Comparison of ENCODE assay signal across 13 cellular contexts in the genomic region with DNA sequence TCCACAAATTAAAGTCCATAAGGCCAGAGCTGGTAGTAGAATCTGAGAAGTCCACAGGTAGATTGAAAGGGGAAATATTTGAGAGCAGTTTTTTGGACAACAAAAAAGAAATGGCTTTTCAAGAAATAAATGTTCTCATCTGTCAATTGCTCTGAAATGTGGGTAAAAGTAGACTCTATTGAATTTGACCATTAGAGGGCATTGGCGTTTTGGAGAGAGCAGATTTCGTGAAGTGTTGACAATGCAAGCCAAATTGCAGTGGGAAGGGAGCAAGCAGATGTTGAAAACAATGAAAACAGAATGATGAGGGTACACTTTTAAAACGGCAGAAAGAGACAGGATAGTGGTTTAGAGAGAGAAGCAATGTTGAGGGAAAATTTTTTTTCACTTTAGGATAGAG.
DNase-seq lines count a peak whose midpoint lies in the region; ATAC-seq, FAIRE-seq and TF ChIP-seq lines count a peak whose summit lies in the region.
"Had no signal": no experiment of that assay in that cellular context is flagged by ENCODE, and none has a peak within 500 bp of the region (broad histone marks: within the 10 kb centered on the region; RNA-seq: fewer than 3 reads in every experiment).

No MANE protein-coding gene starts in this region.

- H3K27me3 ChIP-seq in MM.1S (replicated peaks; ENCODE audit: insufficient read depth, low read length) (no peaks in the 10 kb centered on the region), HepG2 (ENCODE audit: control insufficient read depth in 1 of 2, insufficient read depth in 2 of 2, low read length in 2 of 2) (no peaks in the 10 kb centered on the region)
- H3K27me3 ChIP-seq: transverse colon had no signal

- no peak for FAIRE-seq in HepG2 (lab: Jason Lieb, UNC)

- BruUV-seq in HepG2 (replicated peaks; lab: Mats Ljungman, UMichigan): no TSS peak

- no peaks in the 10 kb centered on the region for H3F3A ChIP-seq in MM.1S (ENCODE audit: insufficient read depth, low read length)

- H3K36me3 ChIP-seq in MM.1S (replicated peaks; ENCODE audit: insufficient read depth, low read length) (no peaks in the 10 kb centered on the region), HepG2 (replicated peaks in 1 of 2; ENCODE audit: control insufficient read depth in 1 of 2, insufficient read depth in 2 of 2, low read length in 2 of 2) (no peaks in the 10 kb centered on the region)
- H3K36me3 ChIP-seq: transverse colon had no signal

- no peak overlapping the region for H2AFZ ChIP-seq in MM.1S (ENCODE audit: low read length)
- H2AFZ ChIP-seq in HepG2 (ENCODE audit: low read length): no peak overlapping the region

- H3K27ac ChIP-seq in C4-2B (no peak overlapping the region), MM.1S (ENCODE audit: low read length) (no peak overlapping the region), HepG2 (ENCODE audit: extremely low read length, insufficient read depth, low read length) (no peak overlapping the region)
- H3K27ac ChIP-seq: transverse colon had no signal

- CTCF ChIA-PET in HepG2 (lab: Yijun Ruan, JAX; ENCODE audit: low intra/inter-chr PET ratio, low total read pairs): no interaction called here

- no peak for TF ChIP-seq EP300 in HepG2 (IDR thresholded peaks at IDR 0.05; ENCODE audit: low read depth in 2 of 2, low read length in 2 of 2)
- no peak for TF ChIP-seq EP300 in HepG2 (CRISPR knock-in tag; IDR thresholded peaks at IDR 0.05; ENCODE audit: borderline replicate concordance)

- no peaks in the 10 kb centered on the region for H3K36me3 Mint-ChIP-seq in activated T-cell treated with anti-CD3 and anti-CD28 coated beads, Interleukin-2, amount 50 U/mL, for 4 hours (ENCODE audit: insufficient read depth)

- ATAC-seq in HepG2: peak; percentile 31; the same call in 1 of the 3 replicates
- no peak for ATAC-seq in activated T-cell treated with anti-CD3 and anti-CD28 coated beads, Interleukin-2, amount 50 U/mL, for 4 hours
- no peak for ATAC-seq in GM18861 (IDR thresholded peaks at IDR 0.05; ENCODE audit: unreplicated experiment)
- ATAC-seq in HG03108 (IDR thresholded peaks at IDR 0.05; ENCODE audit: unreplicated experiment): no peak

- H3K4me1 ChIP-seq in MM.1S (ENCODE audit: low read length) (no peaks in the 10 kb centered on the region), HepG2 (ENCODE audit: insufficient read depth, low read length) (no peaks in the 10 kb centered on the region)
- H3K4me1 ChIP-seq: transverse colon had no signal

- H3K4me2 ChIP-seq in MM.1S (ENCODE audit: low read depth, low read length): no peak overlapping the region
- no peak overlapping the region for H3K4me2 ChIP-seq in HepG2 (ENCODE audit: low read depth, low read length)

- WGBS in HepG2 (ENCODE audit: low lambda C conversion rate): under 1% methylated on average over 3 of the region's 3 CpGs

- H3K4me3 Mint-ChIP-seq in activated T-cell treated with anti-CD3 and anti-CD28 coated beads, Interleukin-2, amount 50 U/mL, for 4 hours: no peak overlapping the region

- no peaks in the 10 kb centered on the region for H3K9me2 ChIP-seq in MM.1S (replicated peaks; ENCODE audit: insufficient read depth, low read length)

- intact Hi-C loops in HepG2 (cut with micrococcal nuclease; ENCODE audit: unreplicated experiment): loop anchor here (1.0 kb wide), 1 partner anchor 372 kb away; no protein-coding TSS in a partner anchor

- H3K79me2 ChIP-seq in MM.1S (ENCODE audit: low read length) (no peaks in the 10 kb centered on the region), HepG2 (ENCODE audit: insufficient read depth, low read length) (no peaks in the 10 kb centered on the region)

- H3K27me3 Mint-ChIP-seq in activated T-cell treated with anti-CD3 and anti-CD28 coated beads, Interleukin-2, amount 50 U/mL, for 4 hours (ENCODE audit: low read depth): no peaks in the 10 kb centered on the region

- DNase-seq in MM.1S (peak; percentile 25), astrocyte of the spinal cord (ENCODE audit: low read depth, low spot score) (no peak), HepG2 (ENCODE audit: low spot score) (no peak), COLO829 (ENCODE audit: low spot score) (no peak)
- no peak for DNase-seq in activated T-cell treated with anti-CD3 and anti-CD28 coated beads, Interleukin-2, amount 50 U/mL, for 4 hours
- DNase-seq: activated naive CD4-positive, alpha-beta T cell; DND-41; NCI-H2029 treated with DMSO at 0.1 percent for 48 hours; stimulated activated CD4-positive, alpha-beta T cell treated with anti-CD3 and anti-CD28 coated beads, Interleukin-2, amount 100 ng/mL, for 48 hours; transverse colon had no signal

- TF ChIP-seq CTCF in C4-2B (conservative IDR thresholded peaks at IDR 0.05) (peak; percentile 30), MM.1S (IDR thresholded peaks at IDR 0.05; ENCODE audit: low read length) (peak; percentile 32), astrocyte of the spinal cord (IDR thresholded peaks at IDR 0.05; ENCODE audit: low read depth, low read length) (peak; percentile 2), HepG2 (CRISPR knock-in tag; IDR thresholded peaks at IDR 0.05) (no peak)

- TF ChIP-seq RAD21 in HepG2 (CRISPR knock-in tag; IDR thresholded peaks at IDR 0.05): no peak

- in situ Hi-C loops in astrocyte of the spinal cord (cut with HindIII; ENCODE audit: low sequenced_read_pairs): no loop called here
- in situ Hi-C loops in HepG2 (cut with HindIII; ENCODE audit: extremely low pct_ligation_motif_present, low pct_unique_long_range_greater_than_20kb): no loop called here

- no peaks in the 10 kb centered on the region for H3K9me3 ChIP-seq in MM.1S (replicated peaks; ENCODE audit: insufficient read depth, low read length)
- no peaks in the 10 kb centered on the region for H3K9me3 ChIP-seq in HepG2 (ENCODE audit: low read length)
- H3K9me3 ChIP-seq: transverse colon had no signal

- TF ChIP-seq POLR2A in HepG2 (IDR thresholded peaks at IDR 0.05; ENCODE audit: insufficient read depth in 1 of 2, low read depth in 2 of 2, low read length in 2 of 2): no peak

- H3K4me3 ChIP-seq in MM.1S (ENCODE audit: low read length) (no peak overlapping the region), astrocyte of the spinal cord (ENCODE audit: low read depth, low read length) (no peak overlapping the region), HepG2 (replicated peaks in 1 of 3; ENCODE audit: insufficient read depth in 1 of 3, low read depth in 2 of 3, low read length in 3 of 3) (no peak overlapping the region)
- H3K4me3 ChIP-seq: transverse colon had no signal

- H3K9me3 Mint-ChIP-seq in activated T-cell treated with anti-CD3 and anti-CD28 coated beads, Interleukin-2, amount 50 U/mL, for 4 hours: no peaks in the 10 kb centered on the region

- H3K9ac ChIP-seq in MM.1S (ENCODE audit: low read length): no peak overlapping the region
- H3K9ac ChIP-seq in HepG2 (ENCODE audit: insufficient read depth, low read depth, low read length): no peak overlapping the region

- H4K20me1 ChIP-seq in MM.1S (ENCODE audit: insufficient read depth, low read length): no peaks in the 10 kb centered on the region
- no peaks in the 10 kb centered on the region for H4K20me1 ChIP-seq in HepG2 (ENCODE audit: insufficient read depth, low read length)

- H3K4me1 Mint-ChIP-seq in activated T-cell treated with anti-CD3 and anti-CD28 coated beads, Interleukin-2, amount 50 U/mL, for 4 hours (ENCODE audit: low read depth): no peaks in the 10 kb centered on the region

- POLR2A ChIA-PET in HepG2 (lab: Yijun Ruan, JAX): no interaction called here

TF ChIP-seq in HepG2, 621 proteins besides CTCF, POLR2A, EP300 and RAD21 (continues in another document):
- TF ChIP-seq, protein P1, sequence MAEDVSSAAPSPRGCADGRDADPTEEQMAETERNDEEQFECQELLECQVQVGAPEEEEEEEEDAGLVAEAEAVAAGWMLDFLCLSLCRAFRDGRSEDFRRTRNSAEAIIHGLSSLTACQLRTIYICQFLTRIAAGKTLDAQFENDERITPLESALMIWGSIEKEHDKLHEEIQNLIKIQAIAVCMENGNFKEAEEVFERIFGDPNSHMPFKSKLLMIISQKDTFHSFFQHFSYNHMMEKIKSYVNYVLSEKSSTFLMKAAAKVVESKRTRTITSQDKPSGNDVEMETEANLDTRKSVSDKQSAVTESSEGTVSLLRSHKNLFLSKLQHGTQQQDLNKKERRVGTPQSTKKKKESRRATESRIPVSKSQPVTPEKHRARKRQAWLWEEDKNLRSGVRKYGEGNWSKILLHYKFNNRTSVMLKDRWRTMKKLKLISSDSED (CRISPR knock-in tag; IDR thresholded peaks at IDR 0.05): no peak
- TF ChIP-seq CAMTA2 (CRISPR knock-in tag; IDR thresholded peaks at IDR 0.05; ENCODE audit: borderline replicate concordance) (no peak), STAG1 (CRISPR knock-in tag; IDR thresholded peaks at IDR 0.05) (peak; percentile 55), ATRX (CRISPR knock-in tag; IDR thresholded peaks at IDR 0.05; ENCODE audit: borderline replicate concordance) (no peak)
